24 cellular contexts compared by ENCODE assay signal in the genomic region with DNA sequence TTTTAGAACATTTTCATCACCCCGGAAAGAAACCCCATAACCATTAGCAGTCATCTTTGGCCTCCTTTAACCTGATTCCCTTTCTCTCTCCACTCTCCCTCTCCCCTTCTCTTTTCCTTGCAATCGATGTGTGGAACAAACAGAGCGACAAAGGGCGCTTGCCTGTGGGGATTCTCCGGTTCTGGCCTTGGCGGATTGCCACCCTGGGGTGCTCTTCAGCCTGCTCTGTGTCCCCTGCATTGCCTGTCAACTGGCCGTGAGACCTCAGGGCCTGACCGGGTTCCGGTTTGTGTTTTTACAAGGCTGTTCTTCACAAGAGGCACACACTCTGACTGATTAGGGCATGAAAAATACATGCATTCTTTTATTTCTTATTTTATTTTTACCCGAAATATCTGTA. TPM values are rescaled to one million over a fixed set of nuclear protein-coding genes. Genes with fewer than 3 reads are reported as not detected.
A peak's percentile ranks its signal among the peaks of the same experiment; 100 is the strongest.
DNase-seq lines count a peak whose midpoint lies in the region; ATAC-seq, FAIRE-seq and TF ChIP-seq lines count a peak whose summit lies in the region.
"Had no signal": no experiment of that assay in that cellular context is flagged by ENCODE, and none has a peak within 500 bp of the region (broad histone marks: within the 10 kb centered on the region; RNA-seq: fewer than 3 reads in every experiment).

No MANE protein-coding gene starts in this region.

- POLR2A ChIA-PET in activated CD4-positive, alpha-beta T cell treated with anti-CD3 and anti-CD28 coated beads, Interleukin-2, amount 10 ng/mL, durations not matched to agents 7 days and 5 days (lab: Charles Lee): no interaction called here

- no peak for FAIRE-seq in HTR-8/SVneo (lab: Jason Lieb, UNC)
- FAIRE-seq: D721Med, GM12892 had no signal

- H3K27me3 ChIP-seq in RWPE2 (ENCODE audit: insufficient read depth, poor library complexity, severe bottlenecking) (peaks cover 45% of the 10 kb centered on the region), neural progenitor cell (peaks cover 9% of the 10 kb centered on the region)

- H3K36me3 ChIP-seq in RWPE2 (ENCODE audit: low read depth): no peaks in the 10 kb centered on the region
- H3K36me3 ChIP-seq in neural progenitor cell: no peaks in the 10 kb centered on the region

- H3K4me1 ChIP-seq in RWPE2 (ENCODE audit: insufficient read depth, poor library complexity, severe bottlenecking) (no peaks in the 10 kb centered on the region), neural progenitor cell (peaks cover 6% of the 10 kb centered on the region)

- TF ChIP-seq CTCF in RWPE2 (IDR thresholded peaks at IDR 0.05; ENCODE audit: poor library complexity, severe bottlenecking): no peak
- no peak for TF ChIP-seq CTCF in neural progenitor cell (IDR thresholded peaks at IDR 0.05)

- no peak overlapping the region for H3K27ac ChIP-seq in RWPE2 (ENCODE audit: poor library complexity, severe bottlenecking)
- no peak overlapping the region for H3K27ac ChIP-seq in neural progenitor cell
- H3K27ac ChIP-seq: SK-N-MC had no signal

- H3K27me3 Mint-ChIP-seq in neural progenitor cell (ENCODE audit: insufficient read depth, low read depth): peaks cover 8% of the 10 kb centered on the region
- H3K27me3 Mint-ChIP-seq in activated CD4-positive, alpha-beta T cell treated with anti-CD3 and anti-CD28 coated beads, Interleukin-2, amount 10 ng/mL, durations not matched to agents 7 days and 5 days: peaks cover 2% of the 10 kb centered on the region

- peaks cover 24% of the 10 kb centered on the region for H3K4me1 Mint-ChIP-seq in neural progenitor cell
- H3K4me1 Mint-ChIP-seq in activated CD4-positive, alpha-beta T cell treated with anti-CD3 and anti-CD28 coated beads, Interleukin-2, amount 10 ng/mL, durations not matched to agents 7 days and 5 days: no peaks in the 10 kb centered on the region

- no peaks in the 10 kb centered on the region for H3K36me3 Mint-ChIP-seq in neural progenitor cell
- no peaks in the 10 kb centered on the region for H3K36me3 Mint-ChIP-seq in activated CD4-positive, alpha-beta T cell treated with anti-CD3 and anti-CD28 coated beads, Interleukin-2, amount 10 ng/mL, durations not matched to agents 7 days and 5 days (ENCODE audit: low read depth)
- H3K36me3 Mint-ChIP-seq: CD8-positive, alpha-beta memory T cell had no signal

- no peaks in the 10 kb centered on the region for H3K9me3 Mint-ChIP-seq in neural progenitor cell
- no peaks in the 10 kb centered on the region for H3K9me3 Mint-ChIP-seq in activated CD4-positive, alpha-beta T cell treated with anti-CD3 and anti-CD28 coated beads, Interleukin-2, amount 10 ng/mL, durations not matched to agents 7 days and 5 days
- H3K9me3 Mint-ChIP-seq: CD8-positive, alpha-beta memory T cell; HFFc6; IgD-negative memory B cell had no signal

- H3K9ac ChIP-seq in neural progenitor cell: no peak overlapping the region

- no peaks in the 10 kb centered on the region for H4K20me1 ChIP-seq in neural progenitor cell (ENCODE audit: low read depth)

- peaks cover 3% of the 10 kb centered on the region for H3F3A ChIP-seq in neural progenitor cell (ENCODE audit: low read depth)

- no peak overlapping the region for H3K4me3 ChIP-seq in RWPE2 (ENCODE audit: severe bottlenecking)
- no peak overlapping the region for H3K4me3 ChIP-seq in neural progenitor cell
- H3K4me3 ChIP-seq: SK-N-MC had no signal

- peak overlapping the region; percentile 86 for H3K27ac Mint-ChIP-seq in neural progenitor cell
- H3K27ac Mint-ChIP-seq in activated CD4-positive, alpha-beta T cell treated with anti-CD3 and anti-CD28 coated beads, Interleukin-2, amount 10 ng/mL, durations not matched to agents 7 days and 5 days: no peak overlapping the region
- H3K27ac Mint-ChIP-seq: CD8-positive, alpha-beta memory T cell; HFFc6; IgD-negative memory B cell had no signal

- H3K4me2 ChIP-seq in neural progenitor cell: no peak overlapping the region

- CTCF ChIA-PET in activated CD4-positive, alpha-beta T cell treated with anti-CD3 and anti-CD28 coated beads, Interleukin-2, amount 10 ng/mL, durations not matched to agents 7 days and 5 days (lab: Charles Lee): no interaction called here

- H2AFZ ChIP-seq in neural progenitor cell (replicated peaks): no peak overlapping the region

- no peaks in the 10 kb centered on the region for H3K79me2 ChIP-seq in neural progenitor cell (ENCODE audit: low read depth)

- DNase-seq in NCI-H2107 treated with DMSO at 0.1 percent for 48 hours (lab: John Stamatoyannopoulos, UW; ENCODE audit: unreplicated experiment) (peak; percentile 17), NCI-H2107 (lab: John Stamatoyannopoulos, UW) (no peak), RWPE2 (ENCODE audit: low spot score) (peak; percentile 23), neural progenitor cell (ENCODE audit: low spot score) (no peak), NCI-H446 treated with DMSO at 0.1 percent for 48 hours (lab: John Stamatoyannopoulos, UW) (no peak), HTR-8/SVneo (ENCODE audit: insufficient read length, low spot score) (no peak)
- no peak for DNase-seq in activated CD4-positive, alpha-beta T cell treated with anti-CD3 and anti-CD28 coated beads, Interleukin-2, amount 10 ng/mL, durations not matched to agents 7 days and 5 days
- DNase-seq: GF-D8, GOT3, HFFc6, Kasumi-1, MM.1S, NCI-H1105 treated with DMSO at 0.1 percent for 48 hours, NCI-H187, NCI-H510A treated with DMSO at 0.1 percent for 48 hours had no signal

- H3K4me3 Mint-ChIP-seq in neural progenitor cell: no peak overlapping the region
- H3K4me3 Mint-ChIP-seq in activated CD4-positive, alpha-beta T cell treated with anti-CD3 and anti-CD28 coated beads, Interleukin-2, amount 10 ng/mL, durations not matched to agents 7 days and 5 days: no peak overlapping the region
- H3K4me3 Mint-ChIP-seq: CD8-positive, alpha-beta memory T cell; HFFc6; IgD-negative memory B cell had no signal

- H3K9me3 ChIP-seq in RWPE2 (ENCODE audit: severe bottlenecking) (no peaks in the 10 kb centered on the region), neural progenitor cell (ENCODE audit: low read depth) (no peaks in the 10 kb centered on the region)

- ATAC-seq in RWPE2 (ENCODE audit: low read depth): no peak
- ATAC-seq in GM19035 (IDR thresholded peaks at IDR 0.05; ENCODE audit: unreplicated experiment): no peak

RNA-seq across cellular contexts. Expression of a gene that starts 27.8 kb away (rescaled TPM):
- total RNA-seq in neural progenitor cell (ENCODE audit: low replicate concordance): 0.09 TPM in 1 of 2 replicates, not detected in the other
- not detected for total RNA-seq in activated CD4-positive, alpha-beta T cell treated with anti-CD3 and anti-CD28 coated beads, Interleukin-2, amount 10 ng/mL, durations not matched to agents 7 days and 5 days
- total RNA-seq: A172, Daoy, HFFc6, HT1080 had no signal

Comparison
In these comparisons a context has a peak if more than half of its experiments do, and no peak if none do; other contexts are left out.
1. DNase-seq: peak in NCI-H2107 treated with DMSO at 0.1 percent for 48 hours (single experiment) and RWPE2 (single experiment); none in NCI-H2107 (single experiment), neural progenitor cell (single experiment), NCI-H446 treated with DMSO at 0.1 percent for 48 hours (single experiment), activated CD4-positive, alpha-beta T cell treated with anti-CD3 and anti-CD28 coated beads, Interleukin-2, amount 10 ng/mL, durations not matched to agents 7 days and 5 days (single experiment) and HTR-8/SVneo (single experiment).